1 cellular context compared by ENCODE assay signal in the genomic region with DNA sequence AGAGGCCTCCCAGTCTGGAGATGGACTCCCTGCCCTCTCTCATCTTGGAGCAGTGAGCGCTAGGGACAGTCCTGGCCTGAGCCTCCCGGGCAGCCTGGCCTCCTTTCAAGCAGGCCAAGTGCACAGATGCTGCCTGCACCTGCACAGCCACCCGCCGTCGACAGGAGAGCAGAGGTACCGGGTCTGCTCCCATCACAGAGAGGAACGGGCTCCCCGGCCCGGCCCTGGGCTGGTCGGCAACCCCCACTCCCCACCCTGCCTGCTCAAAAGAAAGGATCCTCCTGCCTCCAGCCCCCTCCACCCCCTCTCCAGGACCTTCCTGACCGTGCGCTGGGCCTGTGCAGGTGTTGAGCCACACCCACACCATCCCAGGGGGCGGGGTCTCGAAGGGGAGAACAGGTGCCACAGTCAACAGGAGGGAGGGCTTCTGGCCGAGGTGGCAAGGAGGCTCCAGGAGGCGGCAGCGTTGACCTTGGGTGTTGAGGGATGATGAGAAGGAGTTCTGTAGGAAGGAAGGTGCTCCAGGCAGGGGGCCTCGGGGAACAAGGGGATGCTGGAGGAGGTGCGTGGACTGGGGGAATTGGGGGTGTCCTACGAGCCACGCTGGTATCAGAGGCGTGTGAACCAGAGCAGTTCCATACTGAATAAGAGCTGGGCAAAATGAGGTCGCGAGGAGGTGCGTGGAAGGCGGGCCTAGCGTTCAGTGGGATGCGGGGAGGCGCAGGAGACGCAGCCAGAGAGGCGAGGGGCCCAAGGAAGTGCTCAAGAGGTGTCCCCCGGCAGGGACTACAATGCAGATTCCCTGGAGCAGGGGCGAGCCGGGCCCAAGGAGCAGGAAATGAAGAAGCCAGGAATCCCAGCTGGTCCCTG.
A peak's percentile ranks its signal among the peaks of the same experiment; 100 is the strongest.
TF ChIP-seq lines count a peak whose summit lies in the region.

No MANE protein-coding gene starts in this region.

TF ChIP-seq in GM12878, 131 proteins besides CTCF, POLR2A, EP300 and RAD21:
- TF ChIP-seq, protein P1, sequence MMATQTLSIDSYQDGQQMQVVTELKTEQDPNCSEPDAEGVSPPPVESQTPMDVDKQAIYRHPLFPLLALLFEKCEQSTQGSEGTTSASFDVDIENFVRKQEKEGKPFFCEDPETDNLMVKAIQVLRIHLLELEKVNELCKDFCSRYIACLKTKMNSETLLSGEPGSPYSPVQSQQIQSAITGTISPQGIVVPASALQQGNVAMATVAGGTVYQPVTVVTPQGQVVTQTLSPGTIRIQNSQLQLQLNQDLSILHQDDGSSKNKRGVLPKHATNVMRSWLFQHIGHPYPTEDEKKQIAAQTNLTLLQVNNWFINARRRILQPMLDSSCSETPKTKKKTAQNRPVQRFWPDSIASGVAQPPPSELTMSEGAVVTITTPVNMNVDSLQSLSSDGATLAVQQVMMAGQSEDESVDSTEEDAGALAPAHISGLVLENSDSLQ (IDR thresholded peaks at IDR 0.05): no peak
- 0 out of 2 replicates have a peak, but pooled peaks have one; percentile 47 for TF ChIP-seq LARP7 (IDR thresholded peaks at IDR 0.05)
